In genomic region chr11:100980156-100980555, GRCh38 we compare ENCODE assay signal across 9 cellular contexts.
DNase-seq lines count a peak whose midpoint lies in the region; ATAC-seq, FAIRE-seq and TF ChIP-seq lines count a peak whose summit lies in the region.
"Had no signal": no experiment of that assay in that cellular context is flagged by ENCODE, and none has a peak within 500 bp of the region (broad histone marks: within the 10 kb centered on the region; RNA-seq: fewer than 3 reads in every experiment).

No MANE protein-coding gene starts in this region.

- H3K27me3 ChIP-seq in AG04450 (ENCODE audit: control insufficient read depth, insufficient read depth, low read length) = no peaks in the 10 kb centered on the region
- H3K27me3 ChIP-seq: neutrophil had no signal

- H3K4me1 Mint-ChIP-seq in HFFc6 (ENCODE audit: low read depth) (no peaks in the 10 kb centered on the region), WTC11 (peaks cover 18% of the 10 kb centered on the region)

- FAIRE-seq in GM12892 (lab: Jason Lieb, UNC) = no peak

- H3K9me3 ChIP-seq in AG04450 (ENCODE audit: control insufficient read depth, insufficient read depth, low read length) = no peaks in the 10 kb centered on the region
- H3K9me3 ChIP-seq: neutrophil had no signal

- TF ChIP-seq POLR2A in GM12892 (IDR thresholded peaks at IDR 0.05; ENCODE audit: low read depth, low read length) = no peak

- CTCF ChIA-PET in AG04450 (lab: Charles Lee) (interaction anchor here (0.6 to 1.9 kb wide), 2 partner anchors 8 to 352 kb away, joined by 5 to 7 read pairs; no protein-coding TSS in a partner anchor), WTC11 (lab: Charles Lee) (interaction anchor here (0.6 to 1.4 kb wide), 9 partner anchors 16 to 454 kb away, joined by 3 read pairs; no protein-coding TSS in a partner anchor)

- ATAC-seq in WTC11 (peak; percentile 47; the same call in 1 of the 2 replicates), HG02588 (IDR thresholded peaks at IDR 0.05; ENCODE audit: unreplicated experiment) (no peak)

- POLR2A ChIA-PET in AG04450 (lab: Yijun Ruan, JAX) = no interaction called here
- POLR2A ChIA-PET in WTC11 (lab: Charles Lee) = no interaction called here

- H3K27ac Mint-ChIP-seq in HFFc6 (no peak overlapping the region), WTC11 (no peak overlapping the region)

- no peak overlapping the region for H3K27ac ChIP-seq in AG04450 (ENCODE audit: low read depth, low read length)
- H3K27ac ChIP-seq: neutrophil had no signal

- H3K36me3 Mint-ChIP-seq in HFFc6 (ENCODE audit: low read depth) = no peaks in the 10 kb centered on the region
- H3K36me3 Mint-ChIP-seq in WTC11 = peaks cover 33% of the 10 kb centered on the region

- H3K27me3 Mint-ChIP-seq in HFFc6 (ENCODE audit: insufficient read depth) (no peaks in the 10 kb centered on the region; the same call in 1 of the 2 replicates), WTC11 (ENCODE audit: low read depth) (peaks cover 49% of the 10 kb centered on the region)

- TF ChIP-seq CTCF in AG04450 (IDR thresholded peaks at IDR 0.05; ENCODE audit: low read depth, low read length) (peak; percentile 40), HFFc6 (IDR thresholded peaks at IDR 0.05) (peak; percentile 49), WTC11 (IDR thresholded peaks at IDR 0.05) (no peak)

- no peak overlapping the region for H3K4me3 ChIP-seq in AG04450 (ENCODE audit: low read depth, low read length)

- H3K4me3 Mint-ChIP-seq in HFFc6 = no peak overlapping the region
- H3K4me3 Mint-ChIP-seq in WTC11 = no peak overlapping the region

- DNase-seq in AG04450 (ENCODE audit: low read depth, low spot score) (no peak), HFFc6 (peak; percentile 11), WTC11 (ENCODE audit: low spot score) (no peak), iPS-NIHi7 (ENCODE audit: extremely low spot score) (peak; percentile 18), dedifferentiated amniotic fluid mesenchymal stem cell (ENCODE audit: extremely low spot score) (no peak), GM12892 (ENCODE audit: insufficient read length) (no peak)
- DNase-seq in activated naive CD4-positive, alpha-beta T cell treated with Interleukin-2 at 50 U/mL for 16 hours = no peak

- H3K9me3 Mint-ChIP-seq in HFFc6 (no peaks in the 10 kb centered on the region), WTC11 (no peaks in the 10 kb centered on the region)

TF ChIP-seq in WTC11, 78 proteins besides CTCF, POLR2A, EP300 and RAD21:
- TF ChIP-seq CBFB (CRISPR knock-in tag; IDR thresholded peaks at IDR 0.05; ENCODE audit: low read depth) (no peak), AR (CRISPR knock-in tag; IDR thresholded peaks at IDR 0.05) (no peak), ZBTB43 (CRISPR knock-in tag; IDR thresholded peaks at IDR 0.05) (no peak), ZNF232 (CRISPR knock-in tag; IDR thresholded peaks at IDR 0.05) (no peak), GRHL2 (CRISPR knock-in tag; IDR thresholded peaks at IDR 0.05; ENCODE audit: insufficient replicate concordance, severe bottlenecking) (no peak)

Comparison
In these comparisons a context has a peak if more than half of its experiments do, and no peak if none do; other contexts are left out.
1. DNase-seq: peak in HFFc6 (single experiment) and iPS-NIHi7 (single experiment); none in AG04450 (single experiment), WTC11 (single experiment), dedifferentiated amniotic fluid mesenchymal stem cell (single experiment), activated naive CD4-positive, alpha-beta T cell treated with Interleukin-2 at 50 U/mL for 16 hours (single experiment) and GM12892 (single experiment).